ENCODE assay signal across 21 cellular contexts in the genomic region with DNA sequence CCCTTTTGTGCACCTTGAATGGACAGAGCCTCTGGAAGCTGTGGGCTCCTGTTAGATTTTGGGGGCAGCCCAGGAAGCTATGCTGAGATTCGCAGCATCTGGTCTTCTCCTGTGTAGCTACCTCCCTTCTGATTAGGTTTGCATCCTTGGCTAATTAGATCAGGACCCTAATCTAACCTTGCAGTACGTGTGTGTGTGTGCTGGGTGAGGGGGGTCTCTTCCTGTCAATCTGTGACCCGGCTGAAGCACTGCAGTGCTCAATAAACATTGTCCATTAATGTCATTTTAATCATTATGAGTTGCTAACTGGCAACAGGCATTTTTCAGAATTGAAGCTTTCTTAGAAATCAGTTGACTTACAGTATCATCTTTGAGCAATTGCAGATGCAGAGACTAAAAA.
DNase-seq lines count a peak whose midpoint lies in the region; ATAC-seq and TF ChIP-seq lines count a peak whose summit lies in the region.
"Had no signal": no experiment of that assay in that cellular context is flagged by ENCODE, and none has a peak within 500 bp of the region (broad histone marks: within the 10 kb centered on the region; RNA-seq: fewer than 3 reads in every experiment).

No MANE protein-coding gene starts in this region.

- TF ChIP-seq POLR2A in lower leg skin (IDR thresholded peaks at IDR 0.05) = no peak

- peaks cover 0 to 8% of the 10 kb centered on the region in 2 experiments; a peak in 2 of 4 replicates for H3K4me1 ChIP-seq in SK-N-SH (ENCODE audit: control insufficient read depth in 1 of 2, insufficient read depth in 2 of 2, low read depth in 1 of 2, low read length in 1 of 2)
- H3K4me1 ChIP-seq: BLaER1 had no signal

- no peaks in the 10 kb centered on the region for H3K9me2 ChIP-seq in SK-N-SH

- no peak overlapping the region for H3K9ac ChIP-seq in SK-N-SH
- H3K9ac ChIP-seq: BLaER1 had no signal

- no peak for TF ChIP-seq RAD21 in SK-N-SH (IDR thresholded peaks at IDR 0.05; ENCODE audit: low read length)

- H3F3A ChIP-seq in SK-N-SH (replicated peaks; ENCODE audit: insufficient read depth) = peaks cover 5% of the 10 kb centered on the region

- no peaks in the 10 kb centered on the region for H4K20me1 ChIP-seq in SK-N-SH (ENCODE audit: insufficient read depth)
- H4K20me1 ChIP-seq: BLaER1 had no signal

- CTCF ChIA-PET in SK-N-SH (lab: Yijun Ruan, JAX) = interaction anchor here (0.9 to 1.2 kb wide), 2 partner anchors 10 to 21 kb away, joined by 3 read pairs; no protein-coding TSS in a partner anchor

- H3K27ac ChIP-seq in C4-2B (peak overlapping the region; percentile 6; the same call in 1 of the 2 replicates), SK-N-SH (ENCODE audit: low read depth in 2 of 2, low read length in 1 of 2) (peak overlapping the region in 1 of 2 experiments; percentile 79; a peak in 2 of 4 replicates)
- H3K27ac ChIP-seq: BLaER1 had no signal

- no peak for ATAC-seq in HG03135 (IDR thresholded peaks at IDR 0.05; ENCODE audit: unreplicated experiment)
- ATAC-seq: CD8-positive, alpha-beta T cell; GM12878 had no signal

- no peak overlapping the region for H3K4me2 ChIP-seq in SK-N-SH
- H3K4me2 ChIP-seq: BLaER1 had no signal

- DNase-seq in NCI-H82 treated with DMSO at 0.1 percent for 48 hours (lab: John Stamatoyannopoulos, UW; ENCODE audit: unreplicated experiment) (peak; percentile 93), SK-N-SH (peak; percentile 43), lower leg skin (ENCODE audit: low spot score in 2 of 2) (no peak), DMS153 treated with DMSO at 0.1 percent for 48 hours (lab: John Stamatoyannopoulos, UW; ENCODE audit: unreplicated experiment) (no peak)
- DNase-seq in activated CD4-positive, alpha-beta T cell treated with anti-CD3 and anti-CD28 coated beads, Interleukin-2, amount 50 U/mL, for 48 hours = no peak
- DNase-seq: 8988T; ACHN; AML-193; Caco-2; Calu3; CD4-positive, alpha-beta T cell; CD8-positive, alpha-beta T cell; DMS53; DMS79; DND-41; EL; GDM1 had no signal

- TF ChIP-seq CTCF in C4-2B (conservative IDR thresholded peaks at IDR 0.05) (no peak), SK-N-SH (IDR thresholded peaks at IDR 0.05) (no peak), lower leg skin (IDR thresholded peaks at IDR 0.05) (no peak)

- no peaks in the 10 kb centered on the region for H3K36me3 ChIP-seq in SK-N-SH (replicated peaks in 1 of 2; ENCODE audit: control insufficient read depth in 1 of 2, insufficient read depth in 2 of 2, low read length in 1 of 2)
- H3K36me3 ChIP-seq: BLaER1 had no signal

- TF ChIP-seq EP300 in SK-N-SH (IDR thresholded peaks at IDR 0.05; ENCODE audit: borderline replicate concordance in 1 of 2, low read depth in 1 of 2, low read length in 1 of 2) = peak in 1 of 2 experiments; percentile 84; a peak in 1 of 4 replicates

- intact Hi-C loops in lower leg skin (cut with DNase I; ENCODE audit: low total_unique reads) = no loop called here

- H3K4me3 ChIP-seq in SK-N-SH (ENCODE audit: low read depth in 2 of 2, low read length in 1 of 2) (no peak overlapping the region), lower leg skin (ENCODE audit: low read depth, poor library complexity, severe bottlenecking) (no peak overlapping the region)
- H3K4me3 ChIP-seq: BLaER1, GM12878 had no signal

- POLR2A ChIA-PET in SK-N-SH (lab: Yijun Ruan, JAX) = no interaction called here

- 33% methylated on average over 2 of the region's 3 CpGs for WGBS in SK-N-SH (ENCODE audit: low lambda C conversion rate)
- 68 to 84% methylated on average over 3 of the region's 3 CpGs for WGBS in lower leg skin, 2 donors

- no peaks in the 10 kb centered on the region for H3K79me2 ChIP-seq in SK-N-SH (ENCODE audit: insufficient read depth)

- H3K9me3 ChIP-seq in SK-N-SH = no peaks in the 10 kb centered on the region
- H3K9me3 ChIP-seq: BLaER1, Caco-2 had no signal

- no peak overlapping the region for H2AFZ ChIP-seq in SK-N-SH (ENCODE audit: low read depth)

- no peaks in the 10 kb centered on the region for H3K27me3 ChIP-seq in SK-N-SH (ENCODE audit: insufficient read depth)
- H3K27me3 ChIP-seq: BLaER1 had no signal

TF ChIP-seq in SK-N-SH, 30 proteins besides CTCF, POLR2A, EP300 and RAD21:
- TF ChIP-seq POLR2AphosphoS5 (IDR thresholded peaks at IDR 0.05; ENCODE audit: low read depth, low read length) (no peak), SMC3 (IDR thresholded peaks at IDR 0.05; ENCODE audit: low read depth, low read length) (no peak), JUND (IDR thresholded peaks at IDR 0.05) (no peak), TAF1 (IDR thresholded peaks at IDR 0.05; ENCODE audit: borderline replicate concordance, low read depth, low read length) (no peak), YY1 (IDR thresholded peaks at IDR 0.05; ENCODE audit: low read depth) (no peak), NFIC (IDR thresholded peaks at IDR 0.05; ENCODE audit: borderline replicate concordance) (no peak), RFX5 (IDR thresholded peaks at IDR 0.05; ENCODE audit: low read length) (no peak), TEAD4 (IDR thresholded peaks at IDR 0.05; ENCODE audit: borderline replicate concordance, insufficient read depth) (no peak), RCOR1 (IDR thresholded peaks at IDR 0.05; ENCODE audit: low read length) (no peak), GATA2 (CRISPR knock-in tag; IDR thresholded peaks at IDR 0.05) (0 out of 2 replicates have a peak, but pooled peaks have one; percentile 44), TCF12 (IDR thresholded peaks at IDR 0.05) (peak; percentile 16; the same call in 1 of the 2 replicates), MXI1 (IDR thresholded peaks at IDR 0.05; ENCODE audit: low read depth, low read length) (no peak)
- TF ChIP-seq, protein P1, sequence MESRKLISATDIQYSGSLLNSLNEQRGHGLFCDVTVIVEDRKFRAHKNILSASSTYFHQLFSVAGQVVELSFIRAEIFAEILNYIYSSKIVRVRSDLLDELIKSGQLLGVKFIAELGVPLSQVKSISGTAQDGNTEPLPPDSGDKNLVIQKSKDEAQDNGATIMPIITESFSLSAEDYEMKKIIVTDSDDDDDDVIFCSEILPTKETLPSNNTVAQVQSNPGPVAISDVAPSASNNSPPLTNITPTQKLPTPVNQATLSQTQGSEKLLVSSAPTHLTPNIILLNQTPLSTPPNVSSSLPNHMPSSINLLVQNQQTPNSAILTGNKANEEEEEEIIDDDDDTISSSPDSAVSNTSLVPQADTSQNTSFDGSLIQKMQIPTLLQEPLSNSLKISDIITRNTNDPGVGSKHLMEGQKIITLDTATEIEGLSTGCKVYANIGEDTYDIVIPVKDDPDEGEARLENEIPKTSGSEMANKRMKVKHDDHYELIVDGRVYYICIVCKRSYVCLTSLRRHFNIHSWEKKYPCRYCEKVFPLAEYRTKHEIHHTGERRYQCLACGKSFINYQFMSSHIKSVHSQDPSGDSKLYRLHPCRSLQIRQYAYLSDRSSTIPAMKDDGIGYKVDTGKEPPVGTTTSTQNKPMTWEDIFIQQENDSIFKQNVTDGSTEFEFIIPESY (IDR thresholded peaks at IDR 0.05; ENCODE audit: borderline replicate concordance, low read depth) = no peak
- TF ChIP-seq, protein P2, sequence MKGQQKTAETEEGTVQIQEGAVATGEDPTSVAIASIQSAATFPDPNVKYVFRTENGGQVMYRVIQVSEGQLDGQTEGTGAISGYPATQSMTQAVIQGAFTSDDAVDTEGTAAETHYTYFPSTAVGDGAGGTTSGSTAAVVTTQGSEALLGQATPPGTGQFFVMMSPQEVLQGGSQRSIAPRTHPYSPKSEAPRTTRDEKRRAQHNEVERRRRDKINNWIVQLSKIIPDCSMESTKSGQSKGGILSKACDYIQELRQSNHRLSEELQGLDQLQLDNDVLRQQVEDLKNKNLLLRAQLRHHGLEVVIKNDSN (IDR thresholded peaks at IDR 0.05; ENCODE audit: borderline replicate concordance, low read depth) = no peak

Comparison
In these comparisons a context has a peak if more than half of its experiments do, and no peak if none do; other contexts are left out.
1. DNase-seq: peak in NCI-H82 treated with DMSO at 0.1 percent for 48 hours (single experiment) and SK-N-SH (single experiment); none in lower leg skin (0 of 2), DMS153 treated with DMSO at 0.1 percent for 48 hours (single experiment) and activated CD4-positive, alpha-beta T cell treated with anti-CD3 and anti-CD28 coated beads, Interleukin-2, amount 50 U/mL, for 48 hours (0 of 2).